1 cellular context compared by ENCODE assay signal in genomic region chr2:8627692-8628085, GRCh38.
TF ChIP-seq lines count a peak whose summit lies in the region.

No MANE protein-coding gene starts in this region.

TF ChIP-seq in HepG2, 621 proteins besides CTCF, POLR2A, EP300 and RAD21 (continued from another document and continues in another):
- peak; percentile 36 for TF ChIP-seq ZNF407 (CRISPR knock-in tag; IDR thresholded peaks at IDR 0.05; ENCODE audit: not compliant biosample characterization)
- peak; percentile 81; the same call in 1 of the 2 replicates for TF ChIP-seq ZBTB39 (CRISPR knock-in tag; IDR thresholded peaks at IDR 0.05)
- TF ChIP-seq ATF5 (CRISPR knock-in tag; IDR thresholded peaks at IDR 0.05; ENCODE audit: low read depth): no peak
- 0 out of 2 replicates have a peak, but pooled peaks have one; percentile 30 for TF ChIP-seq HMG20B (CRISPR knock-in tag; conservative IDR thresholded peaks at IDR 0.05)
- peak; percentile 20; the same call in 1 of the 2 replicates for TF ChIP-seq ZNF281 (CRISPR knock-in tag; IDR thresholded peaks at IDR 0.05; ENCODE audit: borderline replicate concordance)
- peak; percentile 93; the same call in 1 of the 2 replicates for TF ChIP-seq KAT7 (CRISPR knock-in tag; IDR thresholded peaks at IDR 0.05; ENCODE audit: borderline replicate concordance)
- TF ChIP-seq PITX1 (CRISPR knock-in tag; IDR thresholded peaks at IDR 0.05): 0 out of 2 replicates have a peak, but pooled peaks have one; percentile 12
- TF ChIP-seq EZH2 (conservative IDR thresholded peaks at IDR 0.05; ENCODE audit: low read depth, low read length): no peak
- TF ChIP-seq GABPA (IDR thresholded peaks at IDR 0.05; ENCODE audit: low read depth, low read length): no peak
- no peak for TF ChIP-seq GABPA (CRISPR knock-in tag; IDR thresholded peaks at IDR 0.05; ENCODE audit: low read depth)
- TF ChIP-seq ZNF879 (CRISPR knock-in tag; IDR thresholded peaks at IDR 0.05): 0 out of 2 replicates have a peak, but pooled peaks have one; percentile 82
- peak; percentile 63; the same call in 1 of the 2 replicates for TF ChIP-seq ZBTB25 (CRISPR knock-in tag; IDR thresholded peaks at IDR 0.05)
- peak; percentile 38; the same call in 1 of the 2 replicates for TF ChIP-seq ZBTB33 (CRISPR knock-in tag; IDR thresholded peaks at IDR 0.05)
- peak; percentile 79; the same call in 1 of the 2 replicates for TF ChIP-seq THRA (CRISPR knock-in tag; IDR thresholded peaks at IDR 0.05; ENCODE audit: borderline replicate concordance)
- TF ChIP-seq ZNF180 (CRISPR knock-in tag; IDR thresholded peaks at IDR 0.05; ENCODE audit: borderline replicate concordance, low read depth): no peak
- peak; percentile 42; the same call in 1 of the 2 replicates for TF ChIP-seq PAXIP1 (CRISPR knock-in tag; conservative IDR thresholded peaks at IDR 0.05)
- peak; percentile 65; the same call in 1 of the 2 replicates for TF ChIP-seq IKZF5 (CRISPR knock-in tag; IDR thresholded peaks at IDR 0.05)
- peak; percentile 83; the same call in 1 of the 2 replicates for TF ChIP-seq MIER3 (CRISPR knock-in tag; IDR thresholded peaks at IDR 0.05; ENCODE audit: borderline replicate concordance)
- TF ChIP-seq ZNF280B (CRISPR knock-in tag; IDR thresholded peaks at IDR 0.05; ENCODE audit: borderline replicate concordance): no peak
- peak; percentile 69; the same call in 1 of the 2 replicates for TF ChIP-seq YEATS4 (CRISPR knock-in tag; IDR thresholded peaks at IDR 0.05; ENCODE audit: borderline replicate concordance)
- TF ChIP-seq NCOA1 (CRISPR knock-in tag; IDR thresholded peaks at IDR 0.05): peak; percentile 50; the same call in 1 of the 2 replicates
- TF ChIP-seq ATF7 (IDR thresholded peaks at IDR 0.05): no peak
- no peak for TF ChIP-seq ATF7 (CRISPR knock-in tag; IDR thresholded peaks at IDR 0.05)
- peak; percentile 62; the same call in 1 of the 2 replicates for TF ChIP-seq ZNF138 (CRISPR knock-in tag; IDR thresholded peaks at IDR 0.05; ENCODE audit: low read depth)
